7 cellular contexts compared by ENCODE assay signal in the genomic region with DNA sequence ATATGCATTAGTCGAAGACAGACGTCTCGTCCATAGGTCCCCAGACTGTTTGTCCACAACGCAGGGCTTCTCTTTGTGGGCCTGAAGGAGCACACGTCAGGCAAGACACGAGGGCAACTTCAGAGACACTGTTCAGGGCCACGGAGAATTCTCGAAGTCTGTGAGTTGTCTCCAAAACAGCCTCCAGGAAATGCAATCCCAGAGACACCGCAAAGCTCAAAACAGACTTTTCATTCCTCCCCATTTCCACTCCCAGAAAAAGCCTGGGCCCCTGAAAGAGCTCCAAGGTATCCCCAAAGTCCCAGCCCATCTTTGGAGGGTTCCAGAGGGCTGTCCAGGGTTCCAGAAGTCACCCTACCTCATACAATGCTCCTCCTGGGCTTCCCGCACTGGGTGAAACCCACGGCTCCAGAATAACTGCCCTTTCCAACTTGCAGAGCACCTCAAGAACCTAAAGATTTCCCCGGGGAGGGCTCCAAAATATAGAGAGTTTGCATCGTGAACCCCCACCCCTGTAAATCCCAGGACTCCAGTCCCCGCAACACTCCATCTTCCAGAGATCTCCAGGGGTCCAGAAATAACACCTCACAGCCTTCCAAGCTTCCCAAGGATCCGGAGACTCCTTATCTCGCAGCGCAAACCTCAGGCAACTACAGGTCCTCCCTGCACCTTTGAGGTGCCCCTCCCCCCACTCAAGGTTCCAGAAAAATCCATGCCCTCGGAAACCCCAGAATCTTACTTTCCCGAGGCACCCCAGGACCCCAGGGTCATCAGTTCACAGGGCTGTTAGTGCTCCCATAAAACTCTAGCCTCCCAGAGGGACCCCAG. TPM values are rescaled to one million over a fixed set of nuclear protein-coding genes. Genes with fewer than 3 reads are reported as not detected.
DNase-seq lines count a peak whose midpoint lies in the region; TF ChIP-seq lines count a peak whose summit lies in the region.
"Had no signal": no experiment of that assay in that cellular context is flagged by ENCODE, and none has a peak within 500 bp of the region (broad histone marks: within the 10 kb centered on the region; RNA-seq: fewer than 3 reads in every experiment).

No MANE protein-coding gene starts in this region.

- DNase-seq in CD14-positive monocyte (ENCODE audit: low spot score) (no peak), NT2/D1 (ENCODE audit: low read depth, low spot score) (no peak), glutamatergic neuron (no peak), NK-92 (lab: John Stamatoyannopoulos, UW; ENCODE audit: unreplicated experiment) (no peak), ecto neural progenitor cell (ENCODE audit: low spot score) (no peak)

- peak overlapping the region; percentile 98 for H3K27ac ChIP-seq in temporal lobe (ENCODE audit: low read depth, low read length)

- TF ChIP-seq CTCF in CD14-positive monocyte (IDR thresholded peaks at IDR 0.05), result no peak
- TF ChIP-seq CTCF in glutamatergic neuron (IDR thresholded peaks at IDR 0.05; ENCODE audit: partially characterized antibody, unreplicated experiment), result no peak

- peak overlapping the region; percentile 97 for H3K9ac ChIP-seq in NT2/D1 (ENCODE audit: insufficient read length, low read depth)

- peak overlapping the region; percentile 58 for H3K4me3 ChIP-seq in NT2/D1 (ENCODE audit: insufficient read length, low read depth)

- peak overlapping the region; percentile 95 to 99 (median 97) for H3K27ac Mint-ChIP-seq in CD14-positive monocyte
- H3K27ac Mint-ChIP-seq in glutamatergic neuron (ENCODE audit: unreplicated experiment), result peak overlapping the region; percentile 83

- no peaks in the 10 kb centered on the region; the same call in 1 of the 2 replicates for H3K9me3 ChIP-seq in NT2/D1 (ENCODE audit: insufficient read depth, low read length)

- H3K36me3 ChIP-seq in NT2/D1 (ENCODE audit: insufficient read depth, insufficient read length, low read length), result peaks cover 46% of the 10 kb centered on the region

- H3K9me3 Mint-ChIP-seq in CD14-positive monocyte (peaks cover 0 to 10% (median 0%) of the 10 kb centered on the region in 7 donors), glutamatergic neuron (ENCODE audit: unreplicated experiment) (peaks cover 17% of the 10 kb centered on the region)

- H3K36me3 Mint-ChIP-seq in CD14-positive monocyte (peaks cover 31 to 38% of the 10 kb centered on the region in 2 donors), glutamatergic neuron (ENCODE audit: unreplicated experiment) (no peaks in the 10 kb centered on the region)

- peaks cover 1% of the 10 kb centered on the region for H3K4me1 ChIP-seq in NT2/D1 (ENCODE audit: insufficient read depth, insufficient read length)

- H3K27me3 Mint-ChIP-seq in CD14-positive monocyte (ENCODE audit: low read depth in 3 of 3), result peaks cover 0 to 14% (median 0%) of the 10 kb centered on the region in 3 donors
- peaks cover 18% of the 10 kb centered on the region for H3K27me3 Mint-ChIP-seq in glutamatergic neuron (ENCODE audit: unreplicated experiment)

- peak overlapping the region; percentile 99 to 100 for H3K4me3 Mint-ChIP-seq in CD14-positive monocyte
- peak overlapping the region; percentile 99 for H3K4me3 Mint-ChIP-seq in glutamatergic neuron (ENCODE audit: unreplicated experiment)

- H3K27me3 ChIP-seq in NT2/D1 (ENCODE audit: insufficient read depth, insufficient read length), result no peaks in the 10 kb centered on the region

- intact Hi-C loops in CD14-positive monocyte (cut with micrococcal nuclease), result loop anchor here (5.0 to 10.0 kb wide), 2 partner anchors 327 to 330 kb away; partner anchors contain the start of gene DBP (in 2 of the 2)

- peaks cover 73% of the 10 kb centered on the region for H3K4me1 Mint-ChIP-seq in CD14-positive monocyte
- peaks cover 33% of the 10 kb centered on the region for H3K4me1 Mint-ChIP-seq in glutamatergic neuron (ENCODE audit: low read depth, unreplicated experiment)

RNA-seq across cellular contexts. Expression of gene FTL, which starts 0.7 kb away (rescaled TPM):
- polyA plus RNA-seq in CD14-positive monocyte, result over 10,000 TPM; 23,650 to 26,681 TPM
- 875 TPM for total RNA-seq in glutamatergic neuron (ENCODE audit: unreplicated experiment)
- 634 TPM for total RNA-seq in temporal lobe

RNA-seq across cellular contexts. Expression of gene BAX, which starts 9.7 kb away (rescaled TPM):
- polyA plus RNA-seq in CD14-positive monocyte, result 10 to 100 TPM; 69.2 to 80.5 TPM
- total RNA-seq in glutamatergic neuron (ENCODE audit: unreplicated experiment), result 87.7 TPM
- 15.2 TPM for total RNA-seq in temporal lobe

RNA-seq across cellular contexts. Expression of gene GYS1, which starts 28.7 kb away (rescaled TPM):
- polyA plus RNA-seq in CD14-positive monocyte, result 10 to 100 TPM; 13.3 to 21.3 TPM
- total RNA-seq in glutamatergic neuron (ENCODE audit: unreplicated experiment), result 69.0 TPM
- total RNA-seq in temporal lobe, result 13.8 TPM

RNA-seq across cellular contexts. Expression of gene RUVBL2, which starts 29.3 kb away (rescaled TPM):
- polyA plus RNA-seq in CD14-positive monocyte, result 10 to 100 TPM; 40.1 to 41.9 TPM
- 60.9 TPM for total RNA-seq in glutamatergic neuron (ENCODE audit: unreplicated experiment)
- 60.5 TPM for total RNA-seq in temporal lobe

RNA-seq across cellular contexts. Expression of gene DHDH, which starts 30.9 kb away (rescaled TPM):
- polyA plus RNA-seq in CD14-positive monocyte, result under 1 TPM in 1 of 2 donors, not detected in 1; 0.38 TPM
- total RNA-seq in glutamatergic neuron (ENCODE audit: unreplicated experiment) (not detected), temporal lobe (0.49 TPM)
- total RNA-seq: RPMI7951 had no signal
